1 cellular context compared by ENCODE assay signal in the genomic region with DNA sequence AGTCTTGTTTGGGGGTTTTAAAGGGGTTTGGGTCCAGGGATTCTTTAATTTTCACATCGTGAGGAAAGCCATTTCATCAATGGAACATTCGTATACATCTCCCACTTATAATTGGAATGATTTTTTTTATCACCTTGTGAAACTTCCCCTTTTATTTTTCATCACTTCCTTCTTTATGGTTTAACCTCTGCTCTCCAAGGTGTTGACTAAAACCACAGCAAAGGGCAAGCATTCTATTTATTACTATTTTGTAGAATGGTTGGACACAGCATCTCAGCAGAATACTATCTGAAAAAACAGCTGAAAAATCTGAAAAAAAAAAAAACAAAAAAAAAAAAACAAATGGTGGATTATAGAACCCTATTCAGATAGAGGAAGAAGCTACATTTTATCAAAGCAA.
A peak's percentile ranks its signal among the peaks of the same experiment; 100 is the strongest.
TF ChIP-seq lines count a peak whose summit lies in the region.

No MANE protein-coding gene starts in this region.

TF ChIP-seq in GM12878, 131 proteins besides CTCF, POLR2A, EP300 and RAD21 (continued from another document):
- TF ChIP-seq, protein P1, sequence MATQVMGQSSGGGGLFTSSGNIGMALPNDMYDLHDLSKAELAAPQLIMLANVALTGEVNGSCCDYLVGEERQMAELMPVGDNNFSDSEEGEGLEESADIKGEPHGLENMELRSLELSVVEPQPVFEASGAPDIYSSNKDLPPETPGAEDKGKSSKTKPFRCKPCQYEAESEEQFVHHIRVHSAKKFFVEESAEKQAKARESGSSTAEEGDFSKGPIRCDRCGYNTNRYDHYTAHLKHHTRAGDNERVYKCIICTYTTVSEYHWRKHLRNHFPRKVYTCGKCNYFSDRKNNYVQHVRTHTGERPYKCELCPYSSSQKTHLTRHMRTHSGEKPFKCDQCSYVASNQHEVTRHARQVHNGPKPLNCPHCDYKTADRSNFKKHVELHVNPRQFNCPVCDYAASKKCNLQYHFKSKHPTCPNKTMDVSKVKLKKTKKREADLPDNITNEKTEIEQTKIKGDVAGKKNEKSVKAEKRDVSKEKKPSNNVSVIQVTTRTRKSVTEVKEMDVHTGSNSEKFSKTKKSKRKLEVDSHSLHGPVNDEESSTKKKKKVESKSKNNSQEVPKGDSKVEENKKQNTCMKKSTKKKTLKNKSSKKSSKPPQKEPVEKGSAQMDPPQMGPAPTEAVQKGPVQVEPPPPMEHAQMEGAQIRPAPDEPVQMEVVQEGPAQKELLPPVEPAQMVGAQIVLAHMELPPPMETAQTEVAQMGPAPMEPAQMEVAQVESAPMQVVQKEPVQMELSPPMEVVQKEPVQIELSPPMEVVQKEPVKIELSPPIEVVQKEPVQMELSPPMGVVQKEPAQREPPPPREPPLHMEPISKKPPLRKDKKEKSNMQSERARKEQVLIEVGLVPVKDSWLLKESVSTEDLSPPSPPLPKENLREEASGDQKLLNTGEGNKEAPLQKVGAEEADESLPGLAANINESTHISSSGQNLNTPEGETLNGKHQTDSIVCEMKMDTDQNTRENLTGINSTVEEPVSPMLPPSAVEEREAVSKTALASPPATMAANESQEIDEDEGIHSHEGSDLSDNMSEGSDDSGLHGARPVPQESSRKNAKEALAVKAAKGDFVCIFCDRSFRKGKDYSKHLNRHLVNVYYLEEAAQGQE (IDR thresholded peaks at IDR 0.05; ENCODE audit: low read depth, low read length), result peak; percentile 78
- TF ChIP-seq RUNX3 (IDR thresholded peaks at IDR 0.05; ENCODE audit: low read length), result peak; percentile 84
